Comparison of ENCODE assay signal across 15 cellular contexts in the genomic region with DNA sequence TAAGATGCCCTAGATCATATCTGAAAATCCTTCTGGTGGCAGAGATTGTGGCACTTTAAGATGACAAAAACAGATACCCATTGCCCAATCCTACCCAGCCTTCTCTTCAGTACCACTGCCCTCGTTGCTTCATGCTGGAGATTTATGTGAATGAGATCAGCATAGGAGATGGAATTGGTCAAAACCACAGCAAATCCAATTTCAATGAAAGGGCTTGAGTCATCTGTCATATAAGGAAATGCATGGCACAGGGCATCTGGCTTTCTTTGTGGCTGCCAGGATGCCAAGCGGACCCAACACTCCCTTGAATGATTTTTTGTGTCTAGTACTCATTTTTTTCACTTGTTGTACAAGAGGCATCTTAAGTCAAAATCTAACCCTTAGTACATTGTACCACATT. TPM values are rescaled to one million over a fixed set of nuclear protein-coding genes. Genes with fewer than 3 reads are reported as not detected.
"Had no signal": no experiment of that assay in that cellular context is flagged by ENCODE, and none has a peak within 500 bp of the region (broad histone marks: within the 10 kb centered on the region; RNA-seq: fewer than 3 reads in every experiment).

No MANE protein-coding gene starts in this region.

- H3K27ac ChIP-seq: cardiac muscle cell, esophagus muscularis mucosa, foreskin keratinocyte, right atrium auricular region, uterus had no signal

- DNase-seq: activated CD4-positive, alpha-beta T cell treated with anti-CD3 and anti-CD28 coated beads, Interleukin-2, amount 10 ng/mL, durations not matched to agents 24 days and 14 days; activated effector memory CD4-positive, alpha-beta T cell treated with Interleukin-2 at 50 U/mL for 16 hours; activated T-cell treated with anti-CD3 and anti-CD28 coated beads, Interleukin-2, amount 50 U/mL, for 24 hours; amniotic stem cell; foreskin keratinocyte; head of caudate nucleus; left colon; naive thymus-derived CD4-positive, alpha-beta T cell; uterus had no signal

- H3K36me3 ChIP-seq: cardiac muscle cell, esophagus muscularis mucosa, right atrium auricular region, uterus had no signal

- H3K4me1 ChIP-seq: esophagus muscularis mucosa, foreskin keratinocyte, right atrium auricular region, uterus had no signal

- H3K27me3 ChIP-seq: cardiac muscle cell, esophagus muscularis mucosa, foreskin keratinocyte, right atrium auricular region had no signal

- H3K9me3 ChIP-seq: esophagus muscularis mucosa, right atrium auricular region, uterus had no signal

- ATAC-seq: foreskin keratinocyte; left colon; naive thymus-derived CD4-positive, alpha-beta T cell; WTC11 had no signal

- H3K4me3 ChIP-seq: cardiac muscle cell, esophagus muscularis mucosa, lung, right atrium auricular region, smooth muscle cell, uterus had no signal

RNA-seq across cellular contexts. Expression of gene AFF2, which starts 16.8 kb away (rescaled TPM):
- polyA plus RNA-seq: foreskin keratinocyte had no signal
